16 cellular contexts compared by ENCODE assay signal in the genomic region with DNA sequence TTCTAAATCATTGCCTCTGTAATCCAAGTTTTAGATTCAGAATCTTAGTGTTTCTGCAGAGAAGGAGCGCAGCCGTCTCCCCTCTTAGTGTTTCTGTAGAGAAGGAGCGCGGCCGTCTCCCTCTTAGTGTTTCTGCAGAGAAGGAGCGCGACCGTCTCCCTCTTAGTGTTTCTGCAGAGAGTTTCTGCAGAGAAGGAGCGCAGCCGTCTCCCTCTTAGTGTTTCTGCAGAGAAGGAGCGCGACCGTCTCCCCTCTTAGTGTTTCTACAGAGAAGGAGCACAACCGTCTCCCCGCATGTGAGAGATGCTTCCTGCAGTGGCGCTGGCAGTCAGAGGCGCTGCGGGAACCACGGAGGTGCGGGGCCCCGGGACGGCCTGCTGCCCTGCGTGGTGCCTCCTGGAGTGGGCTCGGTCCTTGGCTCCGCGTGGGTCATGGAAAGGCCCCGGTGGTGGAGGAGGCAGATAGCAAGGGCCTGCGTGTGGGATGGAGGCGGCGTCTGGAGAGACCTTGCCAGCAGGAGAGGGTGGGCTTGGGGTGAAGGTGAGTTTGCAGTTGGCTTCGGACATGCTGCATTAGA. TPM values are rescaled to one million over a fixed set of nuclear protein-coding genes. Genes with fewer than 3 reads are reported as not detected.
A peak's percentile ranks its signal among the peaks of the same experiment; 100 is the strongest.
DNase-seq lines count a peak whose midpoint lies in the region; ATAC-seq and TF ChIP-seq lines count a peak whose summit lies in the region.
"Had no signal": no experiment of that assay in that cellular context is flagged by ENCODE, and none has a peak within 500 bp of the region (broad histone marks: within the 10 kb centered on the region; RNA-seq: fewer than 3 reads in every experiment).

No MANE protein-coding gene starts in this region.

- no peaks in the 10 kb centered on the region for H3K27me3 ChIP-seq in RWPE2 (ENCODE audit: insufficient read depth, poor library complexity, severe bottlenecking)
- H3K27me3 ChIP-seq in lower lobe of right lung (ENCODE audit: low read depth), result no peaks in the 10 kb centered on the region
- no peaks in the 10 kb centered on the region for H3K27me3 ChIP-seq in spleen (replicated peaks in 1 of 7)

- WGBS in spleen, 5 donors, result 94 to 98% (median 97%) methylated on average over 31 of the region's 31 CpGs

- no peak for TF ChIP-seq POLR2A in spleen (IDR thresholded peaks at IDR 0.05)

- H3K36me3 ChIP-seq in RWPE2 (ENCODE audit: low read depth) (peaks cover 83% of the 10 kb centered on the region), lower lobe of right lung (peaks cover 50% of the 10 kb centered on the region), spleen (peaks cover 0 to 94% (median 42%) of the 10 kb centered on the region in 6 donors)

- intact Hi-C loops in left ventricle myocardium superior (cut with micrococcal nuclease) (no loop called here), left cardiac atrium (cut with DNase I) (no loop called here), lower lobe of right lung (cut with DNase I) (no loop called here), spleen (cut with DNase I; ENCODE audit: low total_unique reads) (no loop called here)

- TF ChIP-seq CTCF in RWPE2 (IDR thresholded peaks at IDR 0.05; ENCODE audit: poor library complexity, severe bottlenecking), result no peak
- TF ChIP-seq CTCF in lower lobe of right lung (IDR thresholded peaks at IDR 0.05), result no peak
- no peak for TF ChIP-seq CTCF in spleen (IDR thresholded peaks at IDR 0.05 in 8 of 11, conservative IDR thresholded peaks at IDR 0.05 in 3 of 11)

- ATAC-seq in left ventricle myocardium superior (no peak), left cardiac atrium (no peak), RWPE2 (ENCODE audit: low read depth) (no peak), lower lobe of right lung (no peak)

- H3K4me3 ChIP-seq in RWPE2 (ENCODE audit: severe bottlenecking) (no peak overlapping the region), lower lobe of right lung (no peak overlapping the region), spleen (no peak overlapping the region)

- H3K9me3 ChIP-seq in RWPE2 (ENCODE audit: severe bottlenecking) (no peaks in the 10 kb centered on the region), lower lobe of right lung (no peaks in the 10 kb centered on the region), spleen (no peaks in the 10 kb centered on the region)

- H3K4me1 ChIP-seq in RWPE2 (ENCODE audit: insufficient read depth, poor library complexity, severe bottlenecking) (no peaks in the 10 kb centered on the region), lower lobe of right lung (no peaks in the 10 kb centered on the region), spleen (no peaks in the 10 kb centered on the region)

- peak; percentile 3 for DNase-seq in left ventricle myocardium superior
- DNase-seq in left cardiac atrium, result no peak
- DNase-seq in RWPE2 (ENCODE audit: low spot score), result peak; percentile 77
- DNase-seq in lower lobe of right lung, result peak; percentile 41
- peak; percentile 63 for DNase-seq in spleen
- DNase-seq in NCI-H510A treated with DMSO at 0.1 percent for 48 hours (lab: John Stamatoyannopoulos, UW), result no peak
- DNase-seq in DMS 273 (lab: John Stamatoyannopoulos, UW; ENCODE audit: unreplicated experiment), result no peak
- DNase-seq: DMS79, IMR-90, NCI-H1105, NCI-H2081, NCI-H2171, NCI-H345, NCI-H526, OCI-M1, SHP77 had no signal

- H3K27ac ChIP-seq in RWPE2 (ENCODE audit: poor library complexity, severe bottlenecking), result no peak overlapping the region
- H3K27ac ChIP-seq in lower lobe of right lung, result no peak overlapping the region
- no peak overlapping the region for H3K27ac ChIP-seq in spleen

RNA-seq across cellular contexts. Expression of a gene that starts 10.9 kb away (rescaled TPM):
- total RNA-seq in left ventricle myocardium superior (1.6 TPM), left cardiac atrium (1 to 10 TPM; 1.4 to 2.5 TPM), lower lobe of right lung (10.6 TPM), spleen (10 to 100 TPM in 4 of 7 donors, 1 to 10 TPM in 3; 8.5 to 13.1 (median 10.4) TPM)
- polyA plus RNA-seq in spleen, result 1 to 10 TPM; 2.1 to 4.5 (median 2.9) TPM

Comparison
In these comparisons a context has a peak if more than half of its experiments do, and no peak if none do; other contexts are left out.
1. DNase-seq: peak in left ventricle myocardium superior (single experiment), RWPE2 (single experiment), lower lobe of right lung (single experiment) and spleen (single experiment); none in left cardiac atrium (single experiment), NCI-H510A treated with DMSO at 0.1 percent for 48 hours (single experiment) and DMS 273 (single experiment).